8 cellular contexts compared by ENCODE assay signal in genomic region chr1:42816600-42817439, GRCh38. TPM values are rescaled to one million over a fixed set of nuclear protein-coding genes. Genes with fewer than 3 reads are reported as not detected.
DNase-seq lines count a peak whose midpoint lies in the region; ATAC-seq and TF ChIP-seq lines count a peak whose summit lies in the region.

Gene ERMAP (plus strand): TSS chr1:42817122. CDS start chr1:42830449, 13,327 bp downstream.
Gene SVBP (minus strand): TSS chr1:42817397. CDS start chr1:42816544, 853 bp downstream.

- peaks cover 19% of the 10 kb centered on the region for H3K4me1 Mint-ChIP-seq in activated naive CD8-positive, alpha-beta T cell treated with anti-CD3 and anti-CD28 coated beads, Interleukin-2, amount 50 U/mL, for 24 hours
- peaks cover 12% of the 10 kb centered on the region for H3K4me1 Mint-ChIP-seq in type B pancreatic cell (ENCODE audit: unreplicated experiment)

- no peaks in the 10 kb centered on the region for H3F3A ChIP-seq in SU-DHL-6 (ENCODE audit: insufficient read depth)

- H3K27me3 ChIP-seq in SU-DHL-6 (ENCODE audit: low read length): no peaks in the 10 kb centered on the region
- H3K27me3 ChIP-seq in heart left ventricle: no peaks in the 10 kb centered on the region

- H3K4me2 ChIP-seq in SU-DHL-6 (ENCODE audit: low read depth, low read length, poor library complexity, severe bottlenecking): peak within 1 kb of the TSS; percentile 91

- H2AFZ ChIP-seq in SU-DHL-6 (ENCODE audit: low read depth, low read length, severe bottlenecking): peak within 1 kb of the TSS; percentile 64

- intact Hi-C loops in heart left ventricle (cut with DNase I) (loop anchor here in 3 of 10 donors (1.0 to 5.0 kb wide), 4 partner anchors 29 to 50 kb away; partner anchors contain the start of genes C1orf50 (in 2 of the 3), P3H1 (in 2 of the 3) and ZNF691 (in 2 of the 3)), posterior vena cava (cut with DNase I) (no loop called here)

- H3K4me3 Mint-ChIP-seq in activated naive CD8-positive, alpha-beta T cell treated with anti-CD3 and anti-CD28 coated beads, Interleukin-2, amount 50 U/mL, for 24 hours: peak within 1 kb of the TSS; percentile 81
- peak within 1 kb of the TSS; percentile 89 for H3K4me3 Mint-ChIP-seq in type B pancreatic cell

- H3K4me3 ChIP-seq in SU-DHL-6 (ENCODE audit: insufficient read depth, low read length, poor library complexity, severe bottlenecking): peak within 1 kb of the TSS; percentile 94
- H3K4me3 ChIP-seq in heart left ventricle: peak within 1 kb of the TSS; percentile 44 to 92 (median 78)

- no peaks in the 10 kb centered on the region for H4K20me1 ChIP-seq in SU-DHL-6 (ENCODE audit: low read depth, low read length)

- peak; percentile 91 for DNase-seq in NCI-H1105 (lab: John Stamatoyannopoulos, UW)
- DNase-seq in activated naive CD8-positive, alpha-beta T cell treated with anti-CD3 and anti-CD28 coated beads, Interleukin-2, amount 50 U/mL, for 24 hours: peak; percentile 96
- DNase-seq in heart left ventricle: peak; percentile 93 to 98 (median 94)
- peak; percentile 98 for DNase-seq in posterior vena cava (ENCODE audit: low spot score)
- peak; percentile 98 for DNase-seq in type B pancreatic cell (ENCODE audit: extremely low spot score, unreplicated experiment)

- no peaks in the 10 kb centered on the region for H3K27me3 Mint-ChIP-seq in activated naive CD8-positive, alpha-beta T cell treated with anti-CD3 and anti-CD28 coated beads, Interleukin-2, amount 50 U/mL, for 24 hours
- H3K27me3 Mint-ChIP-seq in type B pancreatic cell: no peaks in the 10 kb centered on the region

- H3K9me3 ChIP-seq in SU-DHL-6 (ENCODE audit: insufficient read depth, low read length) (no peaks in the 10 kb centered on the region), heart left ventricle (no peaks in the 10 kb centered on the region)

- H3K79me2 ChIP-seq in SU-DHL-6 (ENCODE audit: insufficient read depth, low read length): no peaks in the 10 kb centered on the region

- no peak for TF ChIP-seq CTCF in SU-DHL-6 (IDR thresholded peaks at IDR 0.05; ENCODE audit: insufficient read depth, low read length, poor library complexity, severe bottlenecking)
- TF ChIP-seq CTCF in heart left ventricle (IDR thresholded peaks at IDR 0.05): peak in 2 of 12 donors; percentile 16 to 17
- TF ChIP-seq CTCF in type B pancreatic cell (conservative IDR thresholded peaks at IDR 0.05): no peak

- peaks cover 4% of the 10 kb centered on the region for H3K36me3 Mint-ChIP-seq in activated naive CD8-positive, alpha-beta T cell treated with anti-CD3 and anti-CD28 coated beads, Interleukin-2, amount 50 U/mL, for 24 hours (ENCODE audit: low read depth)
- peaks cover 8% of the 10 kb centered on the region for H3K36me3 Mint-ChIP-seq in type B pancreatic cell

- H3K4me1 ChIP-seq in heart left ventricle: peaks cover 0 to 27% (median 17%) of the 10 kb centered on the region in 12 donors

- TF ChIP-seq POLR2A in GM10847 (IDR thresholded peaks at IDR 0.05; ENCODE audit: extremely low read depth, insufficient read length) (peak; percentile 61), heart left ventricle (IDR thresholded peaks at IDR 0.05) (peak in 1 of 2 donors; percentile 49)

- H3K36me3 ChIP-seq in SU-DHL-6 (ENCODE audit: low read length) (no peaks in the 10 kb centered on the region), heart left ventricle (peaks cover 0 to 20% (median 0%) of the 10 kb centered on the region in 9 donors)

- no peaks in the 10 kb centered on the region for H3K9me2 ChIP-seq in SU-DHL-6 (replicated peaks; ENCODE audit: insufficient read depth, low read length)

- H3K27ac ChIP-seq in SU-DHL-6 (ENCODE audit: low read depth, low read length) (peak within 1 kb of the TSS; percentile 66), heart left ventricle (peak within 1 kb of the TSS; percentile 93 to 100 (median 98))

- ATAC-seq in HG02642 (IDR thresholded peaks at IDR 0.05; ENCODE audit: poor library complexity, unreplicated experiment) (peak; percentile 93), heart left ventricle (peak; percentile 90 to 99 (median 98))
- ATAC-seq in activated naive CD8-positive, alpha-beta T cell treated with anti-CD3 and anti-CD28 coated beads, Interleukin-2, amount 50 U/mL, for 24 hours: peak; percentile 89

- no peaks in the 10 kb centered on the region for H3K9me3 Mint-ChIP-seq in activated naive CD8-positive, alpha-beta T cell treated with anti-CD3 and anti-CD28 coated beads, Interleukin-2, amount 50 U/mL, for 24 hours
- no peaks in the 10 kb centered on the region for H3K9me3 Mint-ChIP-seq in type B pancreatic cell

- H3K9ac ChIP-seq in SU-DHL-6 (ENCODE audit: low read length): peak within 1 kb of the TSS; percentile 71

- 1 to 3% (median 2%) methylated on average over 19 to 66 of the region's 66 CpGs for WGBS in heart left ventricle, 4 donors

- H3K27ac Mint-ChIP-seq in activated naive CD8-positive, alpha-beta T cell treated with anti-CD3 and anti-CD28 coated beads, Interleukin-2, amount 50 U/mL, for 24 hours: peak within 1 kb of the TSS; percentile 79
- peak within 1 kb of the TSS; percentile 72 for H3K27ac Mint-ChIP-seq in type B pancreatic cell

RNA-seq across cellular contexts. Expression of gene ERMAP, which starts in this region (rescaled TPM):
- total RNA-seq in heart left ventricle: 1 to 10 TPM; 2.2 to 8.2 (median 5.4) TPM
- 1 to 10 TPM; 2.6 to 2.8 TPM for polyA plus RNA-seq in heart left ventricle
- 1 to 10 TPM; 6.9 to 7.3 TPM for total RNA-seq in posterior vena cava
- total RNA-seq in type B pancreatic cell (ENCODE audit: low replicate concordance): 8.4 and 10.3 TPM in 2 replicates

RNA-seq across cellular contexts. Expression of gene SVBP, which starts in this region (rescaled TPM):
- 10 to 100 TPM; 11.5 to 22.8 (median 15.8) TPM for total RNA-seq in heart left ventricle
- polyA plus RNA-seq in heart left ventricle: 10 to 100 TPM; 23.6 to 33.5 TPM
- total RNA-seq in posterior vena cava: 10 to 100 TPM; 14.3 to 16.0 TPM
- total RNA-seq in type B pancreatic cell (ENCODE audit: low replicate concordance): 31.3 and 42.9 TPM in 2 replicates

Comparison
In these comparisons a context has a peak if more than half of its experiments do, and no peak if none do; other contexts are left out.
1. Peak in every context shown above with its lines: DNase-seq, ATAC-seq, H3K4me3 ChIP-seq and H3K27ac ChIP-seq.